ENCODE assay signal across 8 cellular contexts in genomic region chr13:32737679-32738078, GRCh38.
A peak's percentile ranks its signal among the peaks of the same experiment; 100 is the strongest.
DNase-seq lines count a peak whose midpoint lies in the region; ATAC-seq, FAIRE-seq and TF ChIP-seq lines count a peak whose summit lies in the region.

No MANE protein-coding gene starts in this region.

- no peaks in the 10 kb centered on the region for H4K20me1 ChIP-seq in HepG2 (ENCODE audit: insufficient read depth, low read length)

- H3K9me3 ChIP-seq in liver (ENCODE audit: control insufficient read depth in 4 of 4, low read length in 3 of 4) (no peaks in the 10 kb centered on the region), HepG2 (ENCODE audit: low read length) (no peaks in the 10 kb centered on the region), transverse colon (no peaks in the 10 kb centered on the region)

- CTCF ChIA-PET in HepG2 (lab: Yijun Ruan, JAX; ENCODE audit: low intra/inter-chr PET ratio, low total read pairs) = no interaction called here

- POLR2A ChIA-PET in HepG2 (lab: Yijun Ruan, JAX) = no interaction called here

- H3K36me3 ChIP-seq in liver (ENCODE audit: control insufficient read depth in 4 of 4, insufficient read depth in 3 of 4, low read depth in 1 of 4, low read length in 3 of 4) (no peaks in the 10 kb centered on the region), HepG2 (replicated peaks in 1 of 2; ENCODE audit: control insufficient read depth in 1 of 2, insufficient read depth in 2 of 2, low read length in 2 of 2) (peaks cover 1 to 6% of the 10 kb centered on the region in 2 experiments; a peak in 4 of 5 replicates), transverse colon (no peaks in the 10 kb centered on the region)

- H3K27me3 ChIP-seq in liver (ENCODE audit: control insufficient read depth in 4 of 4, insufficient read depth in 4 of 4, low read length in 3 of 4) (no peaks in the 10 kb centered on the region), HepG2 (ENCODE audit: control insufficient read depth in 1 of 2, insufficient read depth in 2 of 2, low read length in 2 of 2) (no peaks in the 10 kb centered on the region), foreskin keratinocyte (no peaks in the 10 kb centered on the region), transverse colon (no peaks in the 10 kb centered on the region)

- H3K4me3 ChIP-seq in liver (ENCODE audit: low read depth in 1 of 3, low read length in 3 of 3) (peak overlapping the region; percentile 37 to 65 (median 58)), HepG2 (replicated peaks in 1 of 3; ENCODE audit: insufficient read depth in 1 of 3, low read depth in 2 of 3, low read length in 3 of 3) (no peak overlapping the region), transverse colon (peak overlapping the region in 2 of 4 donors; percentile 28 to 35)

- TF ChIP-seq RAD21 in liver (IDR thresholded peaks at IDR 0.05) = no peak
- TF ChIP-seq RAD21 in HepG2 (CRISPR knock-in tag; IDR thresholded peaks at IDR 0.05) = no peak

- H3K27ac ChIP-seq in liver (ENCODE audit: low read depth in 1 of 2, low read length in 2 of 2) (peak overlapping the region; percentile 85 to 89), HepG2 (ENCODE audit: extremely low read length, insufficient read depth, low read length) (no peak overlapping the region), foreskin keratinocyte (peak overlapping the region; percentile 52), transverse colon (peak overlapping the region; percentile 45 to 82 (median 74))

- intact Hi-C loops in HepG2 (cut with micrococcal nuclease; ENCODE audit: unreplicated experiment) (no loop called here), transverse colon (cut with DNase I; ENCODE audit: low total_unique reads) (no loop called here)

- H3K4me1 ChIP-seq in liver (ENCODE audit: control insufficient read depth in 4 of 4, insufficient read depth in 4 of 4, low read length in 3 of 4) (peaks cover 0 to 12% (median 7%) of the 10 kb centered on the region in 4 donors), HepG2 (ENCODE audit: insufficient read depth, low read length) (peaks cover 24% of the 10 kb centered on the region), foreskin keratinocyte (peaks cover 19% of the 10 kb centered on the region), transverse colon (peaks cover 0 to 26% (median 8%) of the 10 kb centered on the region in 4 donors)

- TF ChIP-seq POLR2A in HepG2 (IDR thresholded peaks at IDR 0.05; ENCODE audit: insufficient read depth in 1 of 2, low read depth in 2 of 2, low read length in 2 of 2) = no peak
- TF ChIP-seq POLR2A in transverse colon (IDR thresholded peaks at IDR 0.05) = no peak
- no peak for TF ChIP-seq POLR2A in GM12891 (IDR thresholded peaks at IDR 0.05; ENCODE audit: low read depth, low read length)

- no peak overlapping the region for H3K4me2 ChIP-seq in HepG2 (ENCODE audit: low read depth, low read length)

- BruUV-seq in HepG2 (replicated peaks; lab: Mats Ljungman, UMichigan) = no TSS peak

- H2AFZ ChIP-seq in HepG2 (ENCODE audit: low read length) = no peak overlapping the region

- 64% methylated on average over 1 of the region's 1 CpG for WGBS in liver
- 96% methylated on average over 1 of the region's 1 CpG for WGBS in HepG2 (ENCODE audit: low lambda C conversion rate)
- 60 to 85% methylated on average over 1 of the region's 1 CpG for WGBS in transverse colon (ENCODE audit: low coverage in 1 of 2), 2 donors

- H3K9ac ChIP-seq in liver (ENCODE audit: low read depth in 1 of 2, low read length in 2 of 2) (peak overlapping the region; percentile 72 to 99), HepG2 (ENCODE audit: insufficient read depth, low read depth, low read length) (no peak overlapping the region)

- DNase-seq in HepG2 (ENCODE audit: low spot score) = no peak
- no peak for DNase-seq in foreskin keratinocyte
- DNase-seq in transverse colon = no peak
- no peak for DNase-seq in GM12891 (ENCODE audit: insufficient read length, low spot score)
- no peak for DNase-seq in stimulated activated CD4-positive, alpha-beta T cell treated with anti-CD3 and anti-CD28 coated beads, Interleukin-4, amount 100 ng/mL, for 1 hour
- DNase-seq in NCI-H446 treated with DMSO at 0.1 percent for 48 hours (lab: John Stamatoyannopoulos, UW) = no peak

- H3K79me2 ChIP-seq in HepG2 (ENCODE audit: insufficient read depth, low read length) = no peaks in the 10 kb centered on the region

- no peak for TF ChIP-seq CTCF in liver (IDR thresholded peaks at IDR 0.05; ENCODE audit: low read depth, low read length, missing input control)
- TF ChIP-seq CTCF in HepG2 (CRISPR knock-in tag; IDR thresholded peaks at IDR 0.05) = no peak
- TF ChIP-seq CTCF in foreskin keratinocyte (conservative IDR thresholded peaks at IDR 0.05) = no peak
- no peak for TF ChIP-seq CTCF in transverse colon (IDR thresholded peaks at IDR 0.05)

- no peak for TF ChIP-seq EP300 in HepG2 (IDR thresholded peaks at IDR 0.05; ENCODE audit: low read depth in 2 of 2, low read length in 2 of 2)
- no peak for TF ChIP-seq EP300 in HepG2 (CRISPR knock-in tag; IDR thresholded peaks at IDR 0.05; ENCODE audit: borderline replicate concordance)
- no peak for TF ChIP-seq EP300 in transverse colon (IDR thresholded peaks at IDR 0.05; ENCODE audit: low read depth)

- in situ Hi-C loops in HepG2 (cut with HindIII; ENCODE audit: extremely low pct_ligation_motif_present, low pct_unique_long_range_greater_than_20kb) (no loop called here), transverse colon (cut with MboI; ENCODE audit: low pct_ligation_motif_present in 1 of 4, low pct_unique_long_range_greater_than_20kb in 1 of 4, low sequenced_read_pairs in 3 of 4) (no loop called here)

- ATAC-seq in HepG2 (no peak), HG03520 (IDR thresholded peaks at IDR 0.05; ENCODE audit: unreplicated experiment) (peak; percentile 32), foreskin keratinocyte (no peak)

- FAIRE-seq in HepG2 (lab: Jason Lieb, UNC) (no peak), GM12891 (lab: Jason Lieb, UNC) (no peak)

TF ChIP-seq in liver, 16 proteins besides CTCF, POLR2A, EP300 and RAD21:
- no peak for TF ChIP-seq FOXA2 (IDR thresholded peaks at IDR 0.05)
- TF ChIP-seq TAF1 (conservative IDR thresholded peaks at IDR 0.05) = peak; percentile 10

TF ChIP-seq in HepG2, 621 proteins besides CTCF, POLR2A, EP300 and RAD21 (continues in another document):
- TF ChIP-seq ZNF33B (CRISPR knock-in tag; IDR thresholded peaks at IDR 0.05) (no peak), ATF5 (CRISPR knock-in tag; IDR thresholded peaks at IDR 0.05; ENCODE audit: low read depth) (no peak), MEF2D (CRISPR knock-in tag; IDR thresholded peaks at IDR 0.05) (no peak), TAF15 (IDR thresholded peaks at IDR 0.05; ENCODE audit: low read depth, low read length, poor library complexity, severe bottlenecking) (no peak), E2F5 (CRISPR knock-in tag; conservative IDR thresholded peaks at IDR 0.05) (no peak), ZNF30 (CRISPR knock-in tag; IDR thresholded peaks at IDR 0.05) (no peak), NFRKB (IDR thresholded peaks at IDR 0.05) (no peak)

TF ChIP-seq in GM12891, 5 proteins besides CTCF, POLR2A, EP300 and RAD21:
- TF ChIP-seq PAX5 (IDR thresholded peaks at IDR 0.05; ENCODE audit: insufficient read depth, low read length, severe bottlenecking) (no peak), POLR2AphosphoS5 (IDR thresholded peaks at IDR 0.05; ENCODE audit: low read depth, low read length) (no peak), SPI1 (IDR thresholded peaks at IDR 0.05; ENCODE audit: low read depth, low read length) (no peak), POU2F2 (IDR thresholded peaks at IDR 0.05; ENCODE audit: low read depth, low read length) (no peak), TAF1 (IDR thresholded peaks at IDR 0.05; ENCODE audit: low read depth, low read length) (no peak)

Comparison
In these comparisons a context has a peak if more than half of its experiments do, and no peak if none do; other contexts are left out.
1. H3K4me3 ChIP-seq: peak in liver (3 of 3); none in HepG2 (0 of 3).